ENCODE assay signal across 2 cellular contexts in the genomic region with DNA sequence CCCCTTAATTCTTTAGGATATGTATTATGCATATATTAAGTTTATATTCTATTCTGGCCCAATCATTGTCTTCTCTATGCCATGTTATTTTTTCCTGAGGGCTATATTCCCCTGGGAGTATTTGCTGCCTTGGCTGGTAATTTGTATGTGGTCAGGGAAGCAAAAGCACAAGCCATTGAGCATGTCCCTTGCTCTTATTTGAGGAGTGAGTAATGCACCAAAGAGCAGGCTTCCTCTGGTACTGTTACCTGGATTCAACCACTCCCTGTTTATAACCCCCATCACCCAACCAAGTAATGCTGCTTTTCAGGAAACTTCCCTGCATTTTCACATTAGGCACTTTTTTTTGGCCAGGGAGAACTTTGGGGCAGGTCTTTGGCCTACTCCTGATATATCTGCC.
TF ChIP-seq lines count a peak whose summit lies in the region.

No MANE protein-coding gene starts in this region.

TF ChIP-seq in K562, 482 proteins besides CTCF, POLR2A, EP300 and RAD21:
- TF ChIP-seq, protein P1, sequence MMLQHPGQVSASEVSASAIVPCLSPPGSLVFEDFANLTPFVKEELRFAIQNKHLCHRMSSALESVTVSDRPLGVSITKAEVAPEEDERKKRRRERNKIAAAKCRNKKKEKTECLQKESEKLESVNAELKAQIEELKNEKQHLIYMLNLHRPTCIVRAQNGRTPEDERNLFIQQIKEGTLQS (IDR thresholded peaks at IDR 0.05), result 0 out of 2 replicates have a peak, but pooled peaks have one; percentile 6
- TF ChIP-seq, protein P1 (CRISPR knock-in tag; conservative IDR thresholded peaks at IDR 0.05), result no peak
- TF ChIP-seq FUS (optimal IDR thresholded peaks at IDR 0.05; ENCODE audit: low read depth, low read length), result no peak
TF ChIP-seq in K562: peak in this region for 1.

TF ChIP-seq in SK-N-SH treated with all-trans-retinoic acid at 6 μM for 48 hours, 23 proteins besides CTCF, POLR2A, EP300 and RAD21:
- TF ChIP-seq, protein P2, sequence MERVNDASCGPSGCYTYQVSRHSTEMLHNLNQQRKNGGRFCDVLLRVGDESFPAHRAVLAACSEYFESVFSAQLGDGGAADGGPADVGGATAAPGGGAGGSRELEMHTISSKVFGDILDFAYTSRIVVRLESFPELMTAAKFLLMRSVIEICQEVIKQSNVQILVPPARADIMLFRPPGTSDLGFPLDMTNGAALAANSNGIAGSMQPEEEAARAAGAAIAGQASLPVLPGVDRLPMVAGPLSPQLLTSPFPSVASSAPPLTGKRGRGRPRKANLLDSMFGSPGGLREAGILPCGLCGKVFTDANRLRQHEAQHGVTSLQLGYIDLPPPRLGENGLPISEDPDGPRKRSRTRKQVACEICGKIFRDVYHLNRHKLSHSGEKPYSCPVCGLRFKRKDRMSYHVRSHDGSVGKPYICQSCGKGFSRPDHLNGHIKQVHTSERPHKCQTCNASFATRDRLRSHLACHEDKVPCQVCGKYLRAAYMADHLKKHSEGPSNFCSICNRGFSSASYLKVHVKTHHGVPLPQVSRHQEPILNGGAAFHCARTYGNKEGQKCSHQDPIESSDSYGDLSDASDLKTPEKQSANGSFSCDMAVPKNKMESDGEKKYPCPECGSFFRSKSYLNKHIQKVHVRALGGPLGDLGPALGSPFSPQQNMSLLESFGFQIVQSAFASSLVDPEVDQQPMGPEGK (CRISPR knock-in tag; IDR thresholded peaks at IDR 0.05; ENCODE audit: borderline replicate concordance), result no peak
- TF ChIP-seq ZNF70 (CRISPR knock-in tag; IDR thresholded peaks at IDR 0.05), result no peak
- TF ChIP-seq SNAI2 (CRISPR knock-in tag; IDR thresholded peaks at IDR 0.05), result no peak
- TF ChIP-seq RARB (CRISPR knock-in tag; IDR thresholded peaks at IDR 0.05), result no peak
